10 cellular contexts compared by ENCODE assay signal in genomic region chr12:42756841-42757661, GRCh38.
DNase-seq lines count a peak whose midpoint lies in the region; ATAC-seq and TF ChIP-seq lines count a peak whose summit lies in the region.
"Had no signal": no experiment of that assay in that cellular context is flagged by ENCODE, and none has a peak within 500 bp of the region (broad histone marks: within the 10 kb centered on the region; RNA-seq: fewer than 3 reads in every experiment).

No MANE protein-coding gene starts in this region.

- H3K4me3 Mint-ChIP-seq in activated T-helper 1 cell treated with anti-CD3 and anti-CD28 coated beads, Interleukin-12 subunit alpha, Interleukin-12 subunit beta, Interleukin-2, Interleukin-4 antibody, amounts not matched to agents 30 ng/mL and 10 ng/mL and 1 ng/mL, durations not matched to agents 14 hours and 24 hours and 36 hours, result no peak overlapping the region

- ATAC-seq in HG03196 (IDR thresholded peaks at IDR 0.05; ENCODE audit: unreplicated experiment), result peak; percentile 43
- peak; percentile 97 for ATAC-seq in body of pancreas
- ATAC-seq in HG03520 (IDR thresholded peaks at IDR 0.05; ENCODE audit: unreplicated experiment), result no peak

- H3K9me3 ChIP-seq in body of pancreas, result no peaks in the 10 kb centered on the region
- H3K9me3 ChIP-seq in mesodermal cell (ENCODE audit: control insufficient read depth, low read length), result no peaks in the 10 kb centered on the region

- no peak for TF ChIP-seq POLR2A in body of pancreas (IDR thresholded peaks at IDR 0.05)

- H3K4me1 ChIP-seq in body of pancreas, result peaks cover 13% of the 10 kb centered on the region
- peaks cover 18% of the 10 kb centered on the region for H3K4me1 ChIP-seq in mesodermal cell (ENCODE audit: control insufficient read depth, insufficient read depth, low read length, poor library complexity, severe bottlenecking)

- H3K27ac Mint-ChIP-seq in activated T-helper 1 cell treated with anti-CD3 and anti-CD28 coated beads, Interleukin-12 subunit alpha, Interleukin-12 subunit beta, Interleukin-2, Interleukin-4 antibody, amounts not matched to agents 30 ng/mL and 10 ng/mL and 1 ng/mL, durations not matched to agents 14 hours and 24 hours and 36 hours, result no peak overlapping the region

- POLR2A ChIA-PET in GM10248 (lab: Yijun Ruan, JAX), result no interaction called here

- in situ Hi-C loops in G401 (cut with HindIII; ENCODE audit: low sequenced_read_pairs), result no loop called here

- H3K4me1 Mint-ChIP-seq in activated T-helper 1 cell treated with anti-CD3 and anti-CD28 coated beads, Interleukin-12 subunit alpha, Interleukin-12 subunit beta, Interleukin-2, Interleukin-4 antibody, amounts not matched to agents 30 ng/mL and 10 ng/mL and 1 ng/mL, durations not matched to agents 14 hours and 24 hours and 36 hours (ENCODE audit: low read depth), result no peaks in the 10 kb centered on the region

- TF ChIP-seq CTCF in body of pancreas (IDR thresholded peaks at IDR 0.05) (peak in 2 of 7 experiments; percentile 2 to 4), GM10248 (IDR thresholded peaks at IDR 0.05; ENCODE audit: control extremely low read depth, extremely low read depth, low read depth, missing control alignments) (no peak)

- no peaks in the 10 kb centered on the region for H3K27me3 Mint-ChIP-seq in activated T-helper 1 cell treated with anti-CD3 and anti-CD28 coated beads, Interleukin-12 subunit alpha, Interleukin-12 subunit beta, Interleukin-2, Interleukin-4 antibody, amounts not matched to agents 30 ng/mL and 10 ng/mL and 1 ng/mL, durations not matched to agents 14 hours and 24 hours and 36 hours (ENCODE audit: insufficient read depth)

- no peaks in the 10 kb centered on the region for H3K27me3 ChIP-seq in body of pancreas

- CTCF ChIA-PET in GM10248 (lab: Yijun Ruan, JAX), result interaction anchor here (1.0 kb wide), 1 partner anchor 12 kb away, joined by 4 read pairs; no protein-coding TSS in a partner anchor

- peak; percentile 13 for DNase-seq in G401 (ENCODE audit: low spot score)
- DNase-seq in body of pancreas, result peak; percentile 50 to 73 (median 60)
- no peak for DNase-seq in GM10248 (ENCODE audit: extremely low spot score)
- DNase-seq in cerebellum (ENCODE audit: low spot score), result no peak
- DNase-seq in activated T-helper 1 cell treated with anti-CD3 and anti-CD28 coated beads, Interleukin-12 subunit alpha, Interleukin-12 subunit beta, Interleukin-2, Interleukin-4 antibody, amounts not matched to agents 30 ng/mL and 10 ng/mL and 1 ng/mL, durations not matched to agents 14 hours and 24 hours and 36 hours (ENCODE audit: low spot score), result no peak
- DNase-seq: activated effector memory CD4-positive, alpha-beta T cell treated with anti-CD3 and anti-CD28 coated beads, Interleukin-2, amount 50 U/mL, for 16 hours; NCI-H2227 treated with DMSO at 0.1 percent for 48 hours had no signal

- H3K4me3 ChIP-seq in body of pancreas (no peak overlapping the region), mesodermal cell (ENCODE audit: extremely low read depth, insufficient read depth, low read length, poor library complexity, severe bottlenecking) (no peak overlapping the region)

- H3K36me3 ChIP-seq in body of pancreas (replicated peaks in 1 of 2; ENCODE audit: insufficient read depth in 1 of 2, low read depth in 2 of 2), result no peaks in the 10 kb centered on the region
- no peaks in the 10 kb centered on the region for H3K36me3 ChIP-seq in mesodermal cell (ENCODE audit: control insufficient read depth, insufficient read depth, low read length)

- H3K9me3 Mint-ChIP-seq in activated T-helper 1 cell treated with anti-CD3 and anti-CD28 coated beads, Interleukin-12 subunit alpha, Interleukin-12 subunit beta, Interleukin-2, Interleukin-4 antibody, amounts not matched to agents 30 ng/mL and 10 ng/mL and 1 ng/mL, durations not matched to agents 14 hours and 24 hours and 36 hours, result no peaks in the 10 kb centered on the region

- H3K36me3 Mint-ChIP-seq in activated T-helper 1 cell treated with anti-CD3 and anti-CD28 coated beads, Interleukin-12 subunit alpha, Interleukin-12 subunit beta, Interleukin-2, Interleukin-4 antibody, amounts not matched to agents 30 ng/mL and 10 ng/mL and 1 ng/mL, durations not matched to agents 14 hours and 24 hours and 36 hours (ENCODE audit: low read depth), result no peaks in the 10 kb centered on the region

- peak overlapping the region; percentile 26 to 75 (median 60) for H3K27ac ChIP-seq in body of pancreas
- H3K27ac ChIP-seq in mesodermal cell (ENCODE audit: low read depth, low read length, severe bottlenecking), result peak overlapping the region; percentile 54

- 39 to 47% methylated on average over 11 of the region's 11 CpGs for WGBS in body of pancreas, 2 donors
- 15 to 22% methylated on average over 9 to 10 of the region's 11 CpGs for WGBS in mesodermal cell (ENCODE audit: insufficient coverage in 2 of 2), 2 experiments

- intact Hi-C loops in body of pancreas (cut with DNase I), result no loop called here
- intact Hi-C loops in activated T-helper 1 cell treated with anti-CD3 and anti-CD28 coated beads, Interleukin-12 subunit alpha, Interleukin-12 subunit beta, Interleukin-2, Interleukin-4 antibody, amounts not matched to agents 30 ng/mL and 10 ng/mL and 1 ng/mL, durations not matched to agents 14 hours and 24 hours and 36 hours (cut with micrococcal nuclease), result no loop called here

Comparison
In these comparisons a context has a peak if more than half of its experiments do, and no peak if none do; other contexts are left out.
1. DNase-seq: peak in G401 (single experiment) and body of pancreas (4 of 4); none in GM10248 (single experiment), cerebellum (single experiment) and activated T-helper 1 cell treated with anti-CD3 and anti-CD28 coated beads, Interleukin-12 subunit alpha, Interleukin-12 subunit beta, Interleukin-2, Interleukin-4 antibody, amounts not matched to agents 30 ng/mL and 10 ng/mL and 1 ng/mL, durations not matched to agents 14 hours and 24 hours and 36 hours (single experiment).